In the genomic region with DNA sequence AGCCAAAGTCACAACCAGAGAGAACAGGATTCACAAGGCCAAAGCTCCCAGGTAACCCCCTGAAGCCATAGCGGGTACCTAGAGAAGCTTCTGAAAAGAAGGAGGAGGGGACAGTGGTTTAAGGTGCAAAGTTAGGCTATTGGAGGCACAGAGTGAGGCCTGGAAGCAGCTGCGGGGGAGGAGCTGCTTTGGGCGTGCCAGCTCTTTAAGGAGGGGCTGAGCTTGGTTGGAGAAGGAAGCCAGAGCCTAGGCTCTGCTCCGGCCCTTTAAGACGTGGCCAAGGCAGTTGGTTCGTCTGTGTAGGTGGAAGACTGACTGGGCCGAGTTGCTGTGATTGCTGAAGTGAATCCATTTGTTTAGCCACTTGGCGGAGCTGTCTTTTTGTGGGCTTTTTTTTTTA, we compare ENCODE assay signal across 8 cellular contexts.
DNase-seq lines count a peak whose midpoint lies in the region; ATAC-seq and TF ChIP-seq lines count a peak whose summit lies in the region.

No MANE protein-coding gene starts in this region.

- no peaks in the 10 kb centered on the region for H4K20me1 ChIP-seq in OCI-LY3 (ENCODE audit: insufficient read depth, low read length)

- H3K9me3 Mint-ChIP-seq in nephron progenitor cell = peaks cover 48% of the 10 kb centered on the region

- peaks cover 26% of the 10 kb centered on the region for H3K27me3 Mint-ChIP-seq in nephron progenitor cell (ENCODE audit: low read depth, poor library complexity)

- in situ Hi-C loops in GM13977 (cut with MboI; ENCODE audit: low pct_unique_long_range_greater_than_20kb, low sequenced_read_pairs, unreplicated experiment) = loop anchor here (25.0 kb wide), 1 partner anchor 321 kb away; no protein-coding TSS in a partner anchor

- no peak overlapping the region for H3K27ac Mint-ChIP-seq in nephron progenitor cell

- peak; percentile 86 for ATAC-seq in GM21737 (IDR thresholded peaks at IDR 0.05; ENCODE audit: unreplicated experiment)

- no peaks in the 10 kb centered on the region; the same call in 1 of the 2 replicates for H3K27me3 ChIP-seq in OCI-LY3 (ENCODE audit: low read depth, low read length)

- H3K9ac ChIP-seq in OCI-LY3 (ENCODE audit: low read length) = no peak overlapping the region

- peak; percentile 17 for TF ChIP-seq CTCF in GM13977 (IDR thresholded peaks at IDR 0.05; ENCODE audit: extremely low read depth, insufficient read depth, missing control alignments)
- TF ChIP-seq CTCF in OCI-LY3 (IDR thresholded peaks at IDR 0.05; ENCODE audit: low read depth, low read length) = no peak; the same call in 1 of the 2 replicates
- TF ChIP-seq CTCF in nephron progenitor cell (IDR thresholded peaks at IDR 0.05) = no peak

- no peaks in the 10 kb centered on the region for H3K9me3 ChIP-seq in OCI-LY3 (ENCODE audit: insufficient read depth, low read length)

- peak overlapping the region; percentile 77 for H3K4me3 ChIP-seq in OCI-LY3 (ENCODE audit: low read length)

- H3K36me3 ChIP-seq in OCI-LY3 (replicated peaks; ENCODE audit: low read depth, low read length) = no peaks in the 10 kb centered on the region

- H3K79me2 ChIP-seq in OCI-LY3 (ENCODE audit: low read length) = no peaks in the 10 kb centered on the region

- no peak overlapping the region for H3K27ac ChIP-seq in OCI-LY3 (ENCODE audit: low read length)

- no peak overlapping the region for H2AFZ ChIP-seq in OCI-LY3 (ENCODE audit: low read depth, low read length)

- peak overlapping the region; percentile 78 for H3K4me2 ChIP-seq in OCI-LY3 (ENCODE audit: low read length)

- DNase-seq in GM13977 (ENCODE audit: low spot score) (peak; percentile 60), fibroblast of gingiva (ENCODE audit: low read depth) (peak; percentile 56), nephron progenitor cell (peak; percentile 6), NCI-H1694 (lab: John Stamatoyannopoulos, UW) (no peak), NCI-H446 treated with DMSO at 0.1 percent for 48 hours (lab: John Stamatoyannopoulos, UW) (no peak), RPMI8226 (no peak)

- peak overlapping the region; percentile 82 for H3K4me3 Mint-ChIP-seq in nephron progenitor cell

- H3K4me1 ChIP-seq in OCI-LY3 (ENCODE audit: low read length) = 0 out of 2 replicates have a peak, but pooled peaks cover 3% of the 10 kb centered on the region

- H3K4me1 Mint-ChIP-seq in nephron progenitor cell = peaks cover 12% of the 10 kb centered on the region

- H3K36me3 Mint-ChIP-seq in nephron progenitor cell (ENCODE audit: low read depth) = no peaks in the 10 kb centered on the region

Comparison
In these comparisons a context has a peak if more than half of its experiments do, and no peak if none do; other contexts are left out.
1. DNase-seq: peak in GM13977 (single experiment), fibroblast of gingiva (single experiment) and nephron progenitor cell (single experiment); none in NCI-H1694 (single experiment), NCI-H446 treated with DMSO at 0.1 percent for 48 hours (single experiment) and RPMI8226 (single experiment).